1 cellular context compared by ENCODE assay signal in genomic region chr20:32437391-32438074, GRCh38.
TF ChIP-seq lines count a peak whose summit lies in the region.

No MANE protein-coding gene starts in this region.

TF ChIP-seq in HepG2, 621 proteins besides CTCF, POLR2A, EP300 and RAD21 (continued from another document and continues in another):
- TF ChIP-seq HIC2 (CRISPR knock-in tag; IDR thresholded peaks at IDR 0.05; ENCODE audit: low read depth) (peak; percentile 52; the same call in 1 of the 2 replicates), ZFY (CRISPR knock-in tag; IDR thresholded peaks at IDR 0.05) (0 out of 2 replicates have a peak, but pooled peaks have one; percentile 13), ZFP91 (CRISPR knock-in tag; IDR thresholded peaks at IDR 0.05; ENCODE audit: borderline replicate concordance) (peak; percentile 61; the same call in 1 of the 2 replicates), NRL (CRISPR knock-in tag; IDR thresholded peaks at IDR 0.05; ENCODE audit: borderline replicate concordance) (peak; percentile 40; the same call in 1 of the 2 replicates), ZNF12 (CRISPR knock-in tag; IDR thresholded peaks at IDR 0.05) (peak; percentile 34; the same call in 1 of the 2 replicates), SP2 (CRISPR knock-in tag; IDR thresholded peaks at IDR 0.05) (no peak), CEBPB (IDR thresholded peaks at IDR 0.05; ENCODE audit: borderline replicate concordance, low read depth, low read length) (peak; percentile 44; the same call in 1 of the 2 replicates), ZNF782 (CRISPR knock-in tag; IDR thresholded peaks at IDR 0.05; ENCODE audit: borderline replicate concordance) (no peak), REL (CRISPR knock-in tag; conservative IDR thresholded peaks at IDR 0.05) (no peak), CBX1 (IDR thresholded peaks at IDR 0.05; ENCODE audit: low read depth) (no peak), FUBP1 (CRISPR knock-in tag; IDR thresholded peaks at IDR 0.05; ENCODE audit: borderline replicate concordance) (0 out of 2 replicates have a peak, but pooled peaks have one; percentile 76), ZNF674 (CRISPR knock-in tag; IDR thresholded peaks at IDR 0.05; ENCODE audit: low read depth) (no peak), PPARG (CRISPR knock-in tag; conservative IDR thresholded peaks at IDR 0.05) (0 out of 2 replicates have a peak, but pooled peaks have one; percentile 18), ATAD3A (CRISPR knock-in tag; IDR thresholded peaks at IDR 0.05) (0 out of 2 replicates have a peak, but pooled peaks have one; percentile 2), MIXL1 (CRISPR knock-in tag; IDR thresholded peaks at IDR 0.05) (0 out of 2 replicates have a peak, but pooled peaks have one; percentile 36), JUN (CRISPR knock-in tag; IDR thresholded peaks at IDR 0.05) (peak; percentile 70; the same call in 1 of the 2 replicates), ARID5B (CRISPR knock-in tag; IDR thresholded peaks at IDR 0.05) (peak; percentile 70), ZNF570 (CRISPR knock-in tag; IDR thresholded peaks at IDR 0.05; ENCODE audit: borderline replicate concordance) (no peak), DMAP1 (CRISPR knock-in tag; IDR thresholded peaks at IDR 0.05) (no peak), HDAC2 (CRISPR knock-in tag; IDR thresholded peaks at IDR 0.05) (peak; percentile 72), ZSCAN9 (CRISPR knock-in tag; IDR thresholded peaks at IDR 0.05; ENCODE audit: borderline replicate concordance) (no peak), SAP130 (CRISPR knock-in tag; IDR thresholded peaks at IDR 0.05; ENCODE audit: low read depth) (peak; percentile 68), ATF4 (CRISPR knock-in tag; IDR thresholded peaks at IDR 0.05) (peak in 1 of 2 experiments; percentile 83; a peak in 2 of 4 replicates), ZNF556 (CRISPR knock-in tag; IDR thresholded peaks at IDR 0.05; ENCODE audit: borderline replicate concordance) (no peak), ZNF280B (CRISPR knock-in tag; IDR thresholded peaks at IDR 0.05; ENCODE audit: borderline replicate concordance) (0 out of 2 replicates have a peak, but pooled peaks have one; percentile 44), MAX (IDR thresholded peaks at IDR 0.05) (0 out of 2 replicates have a peak, but pooled peaks have one; percentile 33), ZNF691 (CRISPR knock-in tag; IDR thresholded peaks at IDR 0.05; ENCODE audit: borderline replicate concordance, low read depth) (0 out of 2 replicates have a peak, but pooled peaks have one; percentile 59), MTERF4 (CRISPR knock-in tag; IDR thresholded peaks at IDR 0.05) (0 out of 2 replicates have a peak, but pooled peaks have one; percentile 22), NR2F2 (IDR thresholded peaks at IDR 0.05; ENCODE audit: borderline replicate concordance, low read depth) (peak; percentile 96), ATF3 (CRISPR knock-in tag; IDR thresholded peaks at IDR 0.05) (peak; percentile 85), AHR (CRISPR knock-in tag; IDR thresholded peaks at IDR 0.05) (peak; percentile 96), THRA (CRISPR knock-in tag; IDR thresholded peaks at IDR 0.05; ENCODE audit: borderline replicate concordance) (peak; percentile 51; the same call in 1 of the 2 replicates)
- TF ChIP-seq, protein P1, sequence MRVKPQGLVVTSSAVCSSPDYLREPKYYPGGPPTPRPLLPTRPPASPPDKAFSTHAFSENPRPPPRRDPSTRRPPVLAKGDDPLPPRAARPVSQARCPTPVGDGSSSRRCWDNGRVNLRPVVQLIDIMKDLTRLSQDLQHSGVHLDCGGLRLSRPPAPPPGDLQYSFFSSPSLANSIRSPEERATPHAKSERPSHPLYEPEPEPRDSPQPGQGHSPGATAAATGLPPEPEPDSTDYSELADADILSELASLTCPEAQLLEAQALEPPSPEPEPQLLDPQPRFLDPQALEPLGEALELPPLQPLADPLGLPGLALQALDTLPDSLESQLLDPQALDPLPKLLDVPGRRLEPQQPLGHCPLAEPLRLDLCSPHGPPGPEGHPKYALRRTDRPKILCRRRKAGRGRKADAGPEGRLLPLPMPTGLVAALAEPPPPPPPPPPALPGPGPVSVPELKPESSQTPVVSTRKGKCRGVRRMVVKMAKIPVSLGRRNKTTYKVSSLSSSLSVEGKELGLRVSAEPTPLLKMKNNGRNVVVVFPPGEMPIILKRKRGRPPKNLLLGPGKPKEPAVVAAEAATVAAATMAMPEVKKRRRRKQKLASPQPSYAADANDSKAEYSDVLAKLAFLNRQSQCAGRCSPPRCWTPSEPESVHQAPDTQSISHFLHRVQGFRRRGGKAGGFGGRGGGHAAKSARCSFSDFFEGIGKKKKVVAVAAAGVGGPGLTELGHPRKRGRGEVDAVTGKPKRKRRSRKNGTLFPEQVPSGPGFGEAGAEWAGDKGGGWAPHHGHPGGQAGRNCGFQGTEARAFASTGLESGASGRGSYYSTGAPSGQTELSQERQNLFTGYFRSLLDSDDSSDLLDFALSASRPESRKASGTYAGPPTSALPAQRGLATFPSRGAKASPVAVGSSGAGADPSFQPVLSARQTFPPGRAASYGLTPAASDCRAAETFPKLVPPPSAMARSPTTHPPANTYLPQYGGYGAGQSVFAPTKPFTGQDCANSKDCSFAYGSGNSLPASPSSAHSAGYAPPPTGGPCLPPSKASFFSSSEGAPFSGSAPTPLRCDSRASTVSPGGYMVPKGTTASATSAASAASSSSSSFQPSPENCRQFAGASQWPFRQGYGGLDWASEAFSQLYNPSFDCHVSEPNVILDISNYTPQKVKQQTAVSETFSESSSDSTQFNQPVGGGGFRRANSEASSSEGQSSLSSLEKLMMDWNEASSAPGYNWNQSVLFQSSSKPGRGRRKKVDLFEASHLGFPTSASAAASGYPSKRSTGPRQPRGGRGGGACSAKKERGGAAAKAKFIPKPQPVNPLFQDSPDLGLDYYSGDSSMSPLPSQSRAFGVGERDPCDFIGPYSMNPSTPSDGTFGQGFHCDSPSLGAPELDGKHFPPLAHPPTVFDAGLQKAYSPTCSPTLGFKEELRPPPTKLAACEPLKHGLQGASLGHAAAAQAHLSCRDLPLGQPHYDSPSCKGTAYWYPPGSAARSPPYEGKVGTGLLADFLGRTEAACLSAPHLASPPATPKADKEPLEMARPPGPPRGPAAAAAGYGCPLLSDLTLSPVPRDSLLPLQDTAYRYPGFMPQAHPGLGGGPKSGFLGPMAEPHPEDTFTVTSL (CRISPR knock-in tag; IDR thresholded peaks at IDR 0.05; ENCODE audit: borderline replicate concordance): no peak
